ENCODE assay signal across 8 cellular contexts in genomic region chr2:191155608-191156071, GRCh38. TPM values are rescaled to one million over a fixed set of nuclear protein-coding genes. Genes with fewer than 3 reads are reported as not detected.
A peak's percentile ranks its signal among the peaks of the same experiment; 100 is the strongest.
DNase-seq lines count a peak whose midpoint lies in the region; ATAC-seq, FAIRE-seq and TF ChIP-seq lines count a peak whose summit lies in the region.

No MANE protein-coding gene starts in this region.

- H3K4me3 ChIP-seq in endothelial cell of umbilical vein (replicated peaks in 1 of 3; ENCODE audit: insufficient read depth in 1 of 3, low read depth in 1 of 3, low read length in 3 of 3) (no peak overlapping the region), parathyroid adenoma (ENCODE audit: low read depth, low read length) (no peak overlapping the region), psoas muscle (no peak overlapping the region)

- H3K4me2 ChIP-seq in endothelial cell of umbilical vein (ENCODE audit: insufficient read depth, low read length): no peak overlapping the region
- H3K4me2 ChIP-seq in parathyroid adenoma (ENCODE audit: low read length): no peak overlapping the region

- CTCF ChIA-PET in endothelial cell of umbilical vein (lab: Charles Lee): interaction anchor here (0.6 to 7.5 kb wide), 40 partner anchors 8 to 375 kb away, joined by 3 to 358 read pairs (median 4); partner anchors contain the start of gene STAT1

- dilution Hi-C loops in endothelial cell of umbilical vein (cut with MboI; ENCODE audit: extremely low pct_ligation_motif_present, low sequenced_read_pairs): no loop called here

- H3K4me1 ChIP-seq in endothelial cell of umbilical vein (ENCODE audit: control insufficient read depth, extremely low read depth, insufficient read depth, low read length): no peaks in the 10 kb centered on the region
- H3K4me1 ChIP-seq in parathyroid adenoma: peaks cover 5% of the 10 kb centered on the region
- no peaks in the 10 kb centered on the region for H3K4me1 ChIP-seq in psoas muscle

- no peak overlapping the region for H2AFZ ChIP-seq in endothelial cell of umbilical vein (ENCODE audit: low read depth, low read length)
- H2AFZ ChIP-seq in parathyroid adenoma: no peak overlapping the region

- POLR2A ChIA-PET in endothelial cell of umbilical vein (lab: Charles Lee): no interaction called here

- no TSS peak for BruUV-seq in endothelial cell of umbilical vein (replicated peaks; lab: Mats Ljungman, UMichigan)

- H3K27ac ChIP-seq in endothelial cell of umbilical vein (ENCODE audit: insufficient read depth, low read depth, low read length): no peak overlapping the region
- no peak overlapping the region for H3K27ac ChIP-seq in parathyroid adenoma
- no peak overlapping the region for H3K27ac ChIP-seq in substantia nigra (ENCODE audit: low read depth, low read length, poor library complexity, severe bottlenecking)
- H3K27ac ChIP-seq in psoas muscle: no peak overlapping the region

- H3K9me3 ChIP-seq in endothelial cell of umbilical vein (replicated peaks; ENCODE audit: control insufficient read depth, insufficient read depth, low read length): no peaks in the 10 kb centered on the region
- H3K9me3 ChIP-seq in parathyroid adenoma (ENCODE audit: control insufficient read depth, low read length): no peaks in the 10 kb centered on the region
- H3K9me3 ChIP-seq in psoas muscle: no peaks in the 10 kb centered on the region

- H3K9ac ChIP-seq in endothelial cell of umbilical vein (replicated peaks; ENCODE audit: extremely low read depth, insufficient read depth, low read length): no peak overlapping the region
- H3K9ac ChIP-seq in parathyroid adenoma: no peak overlapping the region

- peak; percentile 43 for ATAC-seq in GM18517 (IDR thresholded peaks at IDR 0.05; ENCODE audit: unreplicated experiment)
- no peak for ATAC-seq in psoas muscle

- H3K36me3 ChIP-seq in endothelial cell of umbilical vein (ENCODE audit: control insufficient read depth in 2 of 2, extremely low read depth in 1 of 2, insufficient read depth in 2 of 2, low read length in 2 of 2) (no peaks in the 10 kb centered on the region), parathyroid adenoma (ENCODE audit: control insufficient read depth, insufficient read depth, low read length) (no peaks in the 10 kb centered on the region), psoas muscle (ENCODE audit: insufficient read depth in 1 of 2, low read depth in 1 of 2) (no peaks in the 10 kb centered on the region)

- no peaks in the 10 kb centered on the region for H4K20me1 ChIP-seq in endothelial cell of umbilical vein (replicated peaks; ENCODE audit: control insufficient read depth, extremely low read depth, insufficient read depth, low read length)

- intact Hi-C loops in endothelial cell of umbilical vein (cut with micrococcal nuclease) (loop anchor here (1.0 to 5.0 kb wide), 3 partner anchors 103 to 373 kb away; no protein-coding TSS in a partner anchor), psoas muscle (cut with DNase I) (loop anchor here in 1 of 2 donors (5.0 kb wide), 1 partner anchor 103 kb away; no protein-coding TSS in a partner anchor)

- DNase-seq in CD1c-positive myeloid dendritic cell (ENCODE audit: extremely low spot score) (peak; percentile 38), HT-29 (ENCODE audit: low spot score) (peak; percentile 36), RPMI8226 (peak; percentile 15), endothelial cell of umbilical vein (ENCODE audit: low read depth, low spot score) (peak; percentile 69), substantia nigra (lab: John Stamatoyannopoulos, UW) (no peak), psoas muscle (no peak)

- FAIRE-seq in endothelial cell of umbilical vein (lab: Jason Lieb, UNC): peak; percentile 82

- peak; percentile 49 to 56 for TF ChIP-seq CTCF in endothelial cell of umbilical vein (IDR thresholded peaks at IDR 0.05; ENCODE audit: extremely low read depth in 1 of 2, insufficient read depth in 1 of 2, low read depth in 1 of 2, low read length in 2 of 2)
- TF ChIP-seq CTCF in parathyroid adenoma (IDR thresholded peaks at IDR 0.05): peak; percentile 80
- TF ChIP-seq CTCF in psoas muscle (IDR thresholded peaks at IDR 0.05): no peak

- TF ChIP-seq POLR2A in endothelial cell of umbilical vein (IDR thresholded peaks at IDR 0.05; ENCODE audit: low read depth, low read length): no peak

- H3K79me2 ChIP-seq in endothelial cell of umbilical vein (ENCODE audit: control insufficient read depth, insufficient read depth, low read length): no peaks in the 10 kb centered on the region
- H3K79me2 ChIP-seq in parathyroid adenoma: no peaks in the 10 kb centered on the region

- 54 to 78% (median 77%) methylated on average over 1 of the region's 1 CpG for WGBS in psoas muscle, 3 donors

- H3K27me3 ChIP-seq in endothelial cell of umbilical vein (ENCODE audit: control insufficient read depth in 2 of 2, insufficient read depth in 2 of 2, low read length in 2 of 2) (peaks cover 5 to 7% of the 10 kb centered on the region in 2 experiments), parathyroid adenoma (ENCODE audit: control insufficient read depth, insufficient read depth, low read length) (no peaks in the 10 kb centered on the region), psoas muscle (ENCODE audit: insufficient read depth in 3 of 3, low read length in 2 of 3) (no peaks in the 10 kb centered on the region)

- H3K9me1 ChIP-seq in endothelial cell of umbilical vein (replicated peaks; ENCODE audit: control insufficient read depth, extremely low read depth, insufficient read depth, low read length): no peaks in the 10 kb centered on the region

TF ChIP-seq in endothelial cell of umbilical vein, 7 proteins besides CTCF, POLR2A, EP300 and RAD21:
- TF ChIP-seq GATA2 (IDR thresholded peaks at IDR 0.05; ENCODE audit: insufficient read depth, insufficient read length, low read depth, low read length): no peak
- no peak for TF ChIP-seq FOS (IDR thresholded peaks at IDR 0.05; ENCODE audit: borderline replicate concordance, insufficient read depth, low read length)
- TF ChIP-seq JUN (IDR thresholded peaks at IDR 0.05; ENCODE audit: borderline replicate concordance, insufficient read depth, insufficient read length, low read depth): no peak
- no peak for TF ChIP-seq MAX (IDR thresholded peaks at IDR 0.05; ENCODE audit: insufficient read depth, insufficient read length)
- TF ChIP-seq EZH2 (IDR thresholded peaks at IDR 0.05; ENCODE audit: borderline replicate concordance, low read depth, low read length, severe bottlenecking): no peak
- no peak for TF ChIP-seq POLR2AphosphoS5 (IDR thresholded peaks at IDR 0.05; ENCODE audit: insufficient read depth, low read depth, low read length)
- TF ChIP-seq MYC (IDR thresholded peaks at IDR 0.05; ENCODE audit: low read depth, low read length): no peak

RNA-seq across cellular contexts. Expression of gene STAT4, which starts 4.8 kb away (rescaled TPM):
- total RNA-seq in HT-29 (2014; rRNA removed; shearing (Covaris generic)): 0.39 TPM in 1 of 2 replicates, not detected in the other
- total RNA-seq in endothelial cell of umbilical vein (0.46 and 0.88 TPM in 2 replicates), psoas muscle (under 1 TPM; 0.26 to 0.56 (median 0.41) TPM)
- polyA plus RNA-seq in endothelial cell of umbilical vein (0.97 and 1.2 TPM in 2 replicates), psoas muscle (under 1 TPM; 0.19 to 0.38 (median 0.24) TPM)
- 1.3 and 1.5 TPM in 2 replicates for polyA plus RNA-seq in endothelial cell of umbilical vein (2011; cell fraction: cytosol; rRNA removed)
- polyA plus RNA-seq in endothelial cell of umbilical vein (2011; cell fraction: nucleus; rRNA removed): 5.6 and 6.0 TPM in 2 replicates
- 0.58 and 0.76 TPM in 2 replicates for polyA plus RNA-seq in endothelial cell of umbilical vein (2012)
- polyA minus RNA-seq in endothelial cell of umbilical vein: 1.3 and 2.0 TPM in 2 replicates
- polyA minus RNA-seq in endothelial cell of umbilical vein (2011; cell fraction: cytosol; rRNA and poly(A)+ RNA removed): not detected
- 7.3 and 7.5 TPM in 2 replicates for polyA minus RNA-seq in endothelial cell of umbilical vein (2011; cell fraction: nucleus; rRNA and poly(A)+ RNA removed)

Comparison
In these comparisons a context has a peak if more than half of its experiments do, and no peak if none do; other contexts are left out.
1. DNase-seq: peak in CD1c-positive myeloid dendritic cell (single experiment), HT-29 (single experiment), RPMI8226 (single experiment) and endothelial cell of umbilical vein (single experiment); none in substantia nigra (0 of 49) and psoas muscle (0 of 2).